ENCODE assay signal across 8 cellular contexts in the genomic region with DNA sequence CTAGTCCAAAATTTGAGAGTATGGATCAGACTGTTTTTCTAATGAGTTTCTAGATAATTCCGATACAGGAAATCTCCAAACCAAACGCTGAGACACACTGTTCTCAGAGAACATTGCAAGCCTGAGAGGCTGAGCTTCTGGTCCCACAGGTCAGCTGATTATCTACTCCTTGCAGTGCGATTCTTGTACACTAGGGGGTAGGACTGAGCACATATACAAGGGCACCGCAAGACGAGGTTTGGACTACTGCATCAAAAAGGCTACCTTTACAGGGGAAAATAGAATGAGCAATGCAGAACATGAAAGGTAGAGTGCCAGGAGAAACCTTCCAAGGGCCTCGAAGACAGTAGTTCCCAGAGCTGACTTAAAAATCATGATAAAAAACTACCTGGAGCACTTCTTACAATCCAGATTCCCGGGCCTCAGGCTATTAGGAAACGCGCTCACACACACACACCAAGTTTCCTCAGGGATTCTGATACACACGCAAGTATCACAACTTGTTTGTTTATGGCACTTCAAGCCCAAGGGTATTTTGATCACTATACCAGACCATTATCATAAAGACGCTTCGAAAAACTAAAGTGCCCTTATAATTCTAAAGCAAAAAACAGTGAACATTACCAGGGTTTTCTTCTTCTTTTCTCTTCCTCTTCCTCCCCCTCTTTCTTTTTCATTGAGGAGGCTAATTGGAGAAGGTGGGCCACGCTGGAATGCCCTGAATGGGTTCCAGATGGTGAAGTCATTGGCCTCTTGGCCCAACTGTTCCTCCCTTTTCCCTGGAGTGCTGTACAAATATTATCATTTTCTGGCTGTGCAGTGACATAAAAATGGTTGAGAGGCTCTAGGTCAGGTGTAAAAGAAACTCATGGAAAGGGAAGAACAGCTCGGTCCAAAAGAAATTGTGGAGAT.
DNase-seq lines count a peak whose midpoint lies in the region; ATAC-seq and TF ChIP-seq lines count a peak whose summit lies in the region.

No MANE protein-coding gene starts in this region.

- H3K27ac ChIP-seq in VCaP (no peak overlapping the region), gastrocnemius medialis (no peak overlapping the region)

- TF ChIP-seq CTCF in VCaP (conservative IDR thresholded peaks at IDR 0.05): peak; percentile 38; the same call in 1 of the 2 replicates
- TF ChIP-seq CTCF in endothelial cell (IDR thresholded peaks at IDR 0.05; ENCODE audit: unreplicated experiment): peak; percentile 81
- peak in 4 of 5 experiments; percentile 14 to 47 (median 32) for TF ChIP-seq CTCF in gastrocnemius medialis (IDR thresholded peaks at IDR 0.05 in 4 of 5, conservative IDR thresholded peaks at IDR 0.05 in 1 of 5)

- no peak overlapping the region for H3K4me3 Mint-ChIP-seq in endothelial cell (ENCODE audit: unreplicated experiment)

- peak; percentile 1 for DNase-seq in NCI-H345 (lab: John Stamatoyannopoulos, UW)
- DNase-seq in NCI-H345 treated with DMSO at 0.1 percent for 48 hours (lab: John Stamatoyannopoulos, UW; ENCODE audit: unreplicated experiment): no peak
- DNase-seq in MV-4-11 (lab: John Stamatoyannopoulos, UW): peak; percentile 72
- peak; percentile 65 for DNase-seq in endothelial cell (ENCODE audit: low spot score)
- DNase-seq in gastrocnemius medialis: no peak
- no peak for DNase-seq in NCI-H1930 (lab: John Stamatoyannopoulos, UW)
- DNase-seq in NCI-H1092 (lab: John Stamatoyannopoulos, UW): no peak

- H3K27me3 Mint-ChIP-seq in endothelial cell (ENCODE audit: unreplicated experiment): no peaks in the 10 kb centered on the region

- peaks cover 5% of the 10 kb centered on the region for H3K4me1 Mint-ChIP-seq in endothelial cell (ENCODE audit: unreplicated experiment)

- in situ Hi-C loops in gastrocnemius medialis (cut with MboI; ENCODE audit: low sequenced_read_pairs in 4 of 4): loop anchor here in 1 of 4 donors (25.0 kb wide), 1 partner anchor 388 kb away; no protein-coding TSS in a partner anchor

- intact Hi-C loops in gastrocnemius medialis (cut with DNase I; ENCODE audit: low total_unique reads): no loop called here

- H3K27me3 ChIP-seq in gastrocnemius medialis: no peaks in the 10 kb centered on the region

- no peaks in the 10 kb centered on the region for H3K9me3 ChIP-seq in gastrocnemius medialis

- no peaks in the 10 kb centered on the region for H3K9me3 Mint-ChIP-seq in endothelial cell (ENCODE audit: unreplicated experiment)

- no peak for TF ChIP-seq POLR2A in gastrocnemius medialis (IDR thresholded peaks at IDR 0.05)

- no peaks in the 10 kb centered on the region for H3K36me3 Mint-ChIP-seq in endothelial cell (ENCODE audit: low read depth, unreplicated experiment)

- H3K4me3 ChIP-seq in gastrocnemius medialis: no peak overlapping the region

- peaks cover 5 to 6% of the 10 kb centered on the region in 2 donors for H3K4me1 ChIP-seq in gastrocnemius medialis

- H3K27ac Mint-ChIP-seq in endothelial cell (ENCODE audit: unreplicated experiment): no peak overlapping the region

- peak in 1 of 2 donors; percentile 54 for ATAC-seq in gastrocnemius medialis

- no peaks in the 10 kb centered on the region for H3K36me3 ChIP-seq in gastrocnemius medialis

Comparison
In these comparisons a context has a peak if more than half of its experiments do, and no peak if none do; other contexts are left out.
1. DNase-seq: peak in NCI-H345 (single experiment), MV-4-11 (single experiment) and endothelial cell (single experiment); none in NCI-H345 treated with DMSO at 0.1 percent for 48 hours (single experiment), gastrocnemius medialis (0 of 2), NCI-H1930 (0 of 2) and NCI-H1092 (single experiment).
2. Peak in every context shown above with its lines, with median percentiles within 50 percentile points of each other: CTCF ChIP-seq.